Comparison of ENCODE assay signal across 32 cellular contexts in the genomic region with DNA sequence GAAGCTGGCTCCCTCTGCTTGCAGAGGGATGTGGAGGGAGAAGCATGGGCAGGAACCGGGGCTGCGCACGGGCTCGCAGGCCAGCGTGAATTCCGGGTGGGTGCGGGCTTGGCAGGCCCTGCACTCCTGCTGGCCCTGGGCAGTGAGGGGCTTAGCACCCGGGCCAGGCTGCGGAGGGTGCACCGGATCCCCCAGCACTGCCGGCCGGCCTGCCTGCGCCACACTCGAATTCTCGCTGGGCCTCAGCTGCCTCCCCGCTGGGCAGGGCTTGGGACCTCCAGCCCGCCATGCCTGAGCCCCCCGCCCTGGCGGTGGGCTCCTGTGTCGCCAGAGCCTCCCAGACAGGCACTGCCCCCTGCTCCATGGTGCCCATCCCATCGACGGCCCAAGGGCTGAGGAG. TPM values are rescaled to one million over a fixed set of nuclear protein-coding genes. Genes with fewer than 3 reads are reported as not detected.
"Had no signal": no experiment of that assay in that cellular context is flagged by ENCODE, and none has a peak within 500 bp of the region (broad histone marks: within the 10 kb centered on the region; RNA-seq: fewer than 3 reads in every experiment).

No MANE protein-coding gene starts in this region.

- H3K36me3 ChIP-seq: heart left ventricle, left ventricle myocardium inferior, neutrophil, spleen, suprapubic skin, thoracic aorta, tibial artery, uterus had no signal

- H3K4me3 ChIP-seq: heart left ventricle, hepatocyte, left ventricle myocardium inferior, lung, spleen, suprapubic skin, thoracic aorta, tibial artery, uterus had no signal

- H2AFZ ChIP-seq: hepatocyte, parathyroid adenoma had no signal

- H3K4me2 ChIP-seq: hepatocyte had no signal

- H3K4me1 Mint-ChIP-seq: stimulated activated effector memory CD8-positive, alpha-beta T cell treated with anti-CD3 and anti-CD28 coated beads, Interleukin-12 subunit alpha, Interleukin-12 subunit beta, amount 100 ng/mL, for 72 hours had no signal

- DNase-seq: glutamatergic neuron; heart left ventricle; islet precursor cell; left ventricle myocardium inferior; mesendoderm; naive B cell; occipital lobe; retina; small intestine; spleen; stimulated activated CD4-positive, alpha-beta T cell treated with anti-CD3 and anti-CD28 coated beads, Interleukin-4, amount 100 ng/mL, for 24 hours; stimulated activated naive CD4-positive, alpha-beta T cell treated with Interleukin-2 at 50 U/mL for 16 hours; tibial artery; uterus had no signal

- H3K27me3 ChIP-seq: heart left ventricle, hepatocyte, neutrophil, spleen, suprapubic skin, tibial artery, uterus had no signal

- H3K9me3 ChIP-seq: heart left ventricle, left ventricle myocardium inferior, neutrophil, suprapubic skin, thoracic aorta, tibial artery, uterus had no signal

- ATAC-seq: heart left ventricle; right cardiac atrium; sciatic nerve; stimulated activated effector memory CD8-positive, alpha-beta T cell treated with anti-CD3 and anti-CD28 coated beads, Interleukin-12 subunit alpha, Interleukin-12 subunit beta, amount 100 ng/mL, for 72 hours had no signal

- H3K9me3 Mint-ChIP-seq: mesothelial cell of epicardium; nephron; stimulated activated effector memory CD8-positive, alpha-beta T cell treated with anti-CD3 and anti-CD28 coated beads, Interleukin-12 subunit alpha, Interleukin-12 subunit beta, amount 100 ng/mL, for 72 hours; type B pancreatic cell had no signal

- H3K36me3 Mint-ChIP-seq: mesothelial cell of epicardium; naive B cell; stimulated activated effector memory CD8-positive, alpha-beta T cell treated with anti-CD3 and anti-CD28 coated beads, Interleukin-12 subunit alpha, Interleukin-12 subunit beta, amount 100 ng/mL, for 72 hours; type B pancreatic cell had no signal

- H3K27ac Mint-ChIP-seq: mesothelial cell of epicardium; naive B cell; progenitor cell of endocrine pancreas; stimulated activated effector memory CD8-positive, alpha-beta T cell treated with anti-CD3 and anti-CD28 coated beads, Interleukin-12 subunit alpha, Interleukin-12 subunit beta, amount 100 ng/mL, for 72 hours; type B pancreatic cell had no signal

- H3K4me3 Mint-ChIP-seq: mesothelial cell of epicardium; naive B cell; nephron; neural crest cell; stimulated activated effector memory CD8-positive, alpha-beta T cell treated with anti-CD3 and anti-CD28 coated beads, Interleukin-12 subunit alpha, Interleukin-12 subunit beta, amount 100 ng/mL, for 72 hours; type B pancreatic cell had no signal

- H3K27me3 Mint-ChIP-seq: progenitor cell of endocrine pancreas, type B pancreatic cell had no signal

- H3K79me2 ChIP-seq: hepatocyte had no signal

- H3K27ac ChIP-seq: hepatocyte, left ventricle myocardium inferior, neutrophil, parathyroid adenoma, spleen, suprapubic skin, thoracic aorta, tibial artery, uterus had no signal

- H3K9ac ChIP-seq: parathyroid adenoma had no signal

RNA-seq across cellular contexts. Expression of gene SPATA12, which starts 47.6 kb away (rescaled TPM):
- total RNA-seq: left ventricle myocardium inferior, lower leg skin, mesothelial cell of epicardium, mononuclear cell, neural crest cell, occipital lobe, osteocyte, right cardiac atrium, sciatic nerve, suprapubic skin, thoracic aorta, ureter had no signal
